ENCODE assay signal across 8 cellular contexts in the genomic region with DNA sequence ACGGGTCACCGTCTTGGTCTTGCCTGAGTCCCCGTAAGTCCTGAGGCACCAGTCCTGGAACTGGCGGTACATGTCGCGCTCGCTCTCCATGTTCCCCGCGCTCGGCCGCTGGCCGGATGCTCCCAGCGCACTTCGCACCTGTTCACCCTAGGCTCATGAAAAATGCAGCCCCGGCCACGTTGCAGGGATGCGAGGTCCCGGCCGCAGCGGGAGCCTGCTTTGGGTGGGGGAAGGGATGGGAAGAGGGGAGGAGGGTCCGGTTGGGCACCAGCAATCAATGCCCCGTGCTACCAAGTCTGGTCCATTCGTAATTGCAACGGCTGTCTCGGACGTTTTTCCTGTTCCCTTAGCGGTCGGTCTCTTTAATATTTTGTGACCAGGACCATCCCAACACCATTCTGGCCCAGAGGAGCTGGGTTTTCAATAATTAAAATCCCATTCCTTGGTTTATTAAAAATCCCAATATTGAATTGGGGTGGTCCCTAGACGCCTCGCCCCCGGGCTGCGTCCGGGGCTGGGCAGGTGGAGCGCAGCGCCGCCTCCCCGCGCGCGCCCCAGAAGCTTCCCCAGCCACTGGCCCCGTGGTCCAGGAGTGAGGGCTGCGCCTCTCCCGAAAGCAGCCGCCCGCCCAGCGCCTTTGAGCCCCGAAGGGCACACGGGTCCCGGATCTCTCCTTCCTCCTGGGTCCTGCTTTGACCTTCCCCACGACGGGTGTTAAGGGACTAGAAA. TPM values are rescaled to one million over a fixed set of nuclear protein-coding genes. Genes with fewer than 3 reads are reported as not detected.
DNase-seq lines count a peak whose midpoint lies in the region; ATAC-seq and TF ChIP-seq lines count a peak whose summit lies in the region.

No MANE protein-coding gene starts in this region.

- DNase-seq in NCI-H510A treated with DMSO at 0.1 percent for 48 hours (lab: John Stamatoyannopoulos, UW) (peak; percentile 95), foreskin keratinocyte (no peak), psoas muscle (no peak), ACHN (no peak)
- DNase-seq in activated effector memory CD4-positive, alpha-beta T cell treated with Interleukin-2 at 50 U/mL for 16 hours = no peak
- no peak for DNase-seq in stimulated activated CD4-positive, alpha-beta T cell treated with anti-CD3 and anti-CD28 coated beads, Interleukin-4, amount 100 ng/mL, for 24 hours

- peak overlapping the region; percentile 67 for H3K4me3 ChIP-seq in psoas muscle

- no peaks in the 10 kb centered on the region for H3K9me3 ChIP-seq in psoas muscle

- ATAC-seq in GM18511 (IDR thresholded peaks at IDR 0.05; ENCODE audit: unreplicated experiment) = peak; percentile 19
- ATAC-seq in foreskin keratinocyte = peak; percentile 10
- ATAC-seq in psoas muscle = peak in 2 of 4 donors; percentile 30 to 54
- no peak for ATAC-seq in HG02588 (IDR thresholded peaks at IDR 0.05; ENCODE audit: unreplicated experiment)

- H3K36me3 ChIP-seq in psoas muscle (ENCODE audit: insufficient read depth in 1 of 2, low read depth in 1 of 2) = no peaks in the 10 kb centered on the region

- H3K27me3 ChIP-seq in foreskin keratinocyte = peaks cover 71% of the 10 kb centered on the region
- peaks cover 5 to 51% (median 20%) of the 10 kb centered on the region in 3 donors for H3K27me3 ChIP-seq in psoas muscle (ENCODE audit: insufficient read depth in 3 of 3, low read length in 2 of 3)

- in situ Hi-C loops in ACHN (cut with HindIII; ENCODE audit: low pct_ligation_motif_present, low pct_unique_long_range_greater_than_20kb, low sequenced_read_pairs) = no loop called here

- intact Hi-C loops in psoas muscle (cut with DNase I) = no loop called here

- H3K4me1 ChIP-seq in foreskin keratinocyte = no peaks in the 10 kb centered on the region
- H3K4me1 ChIP-seq in psoas muscle = peaks cover 19% of the 10 kb centered on the region

- 1 to 2% (median 1%) methylated on average over 51 of the region's 51 CpGs for WGBS in psoas muscle, 3 donors

- no peak for TF ChIP-seq CTCF in foreskin keratinocyte (conservative IDR thresholded peaks at IDR 0.05)
- no peak for TF ChIP-seq CTCF in psoas muscle (IDR thresholded peaks at IDR 0.05)

- H3K27ac ChIP-seq in foreskin keratinocyte (no peak overlapping the region), psoas muscle (no peak overlapping the region)

RNA-seq across cellular contexts. Expression of gene NOL4, which starts 1.4 kb away (rescaled TPM):
- total RNA-seq in foreskin keratinocyte (not detected in 2 replicates), psoas muscle (not detected)
- polyA plus RNA-seq in foreskin keratinocyte (not detected in 2 replicates), psoas muscle (under 1 TPM in 1 of 3 donors, not detected in 2; 0.06 TPM)
